1 cellular context compared by ENCODE assay signal in genomic region chr5:150317048-150318003, GRCh38.
TF ChIP-seq lines count a peak whose summit lies in the region.

No MANE protein-coding gene starts in this region.

TF ChIP-seq in GM23338, 12 proteins besides CTCF, POLR2A, EP300 and RAD21 (continued from another document):
- TF ChIP-seq ETS1 (IDR thresholded peaks at IDR 0.05) (no peak), EZH2 (IDR thresholded peaks at IDR 0.05; ENCODE audit: low read depth, unreplicated experiment) (no peak), REST (IDR thresholded peaks at IDR 0.05; ENCODE audit: unreplicated experiment) (no peak)
